9 cellular contexts compared by ENCODE assay signal in genomic region chr17:1907818-1908698, GRCh38.
DNase-seq lines count a peak whose midpoint lies in the region; ATAC-seq and TF ChIP-seq lines count a peak whose summit lies in the region.
"Had no signal": no experiment of that assay in that cellular context is flagged by ENCODE, and none has a peak within 500 bp of the region (broad histone marks: within the 10 kb centered on the region; RNA-seq: fewer than 3 reads in every experiment).

No MANE protein-coding gene starts in this region.

- H3K9ac ChIP-seq in skeletal muscle tissue (ENCODE audit: low read depth in 1 of 3, low read length in 3 of 3), result peak overlapping the region; percentile 45 to 76 (median 69)

- no peaks in the 10 kb centered on the region for H3K9me3 Mint-ChIP-seq in activated CD8-positive, alpha-beta T cell treated with anti-CD3 and anti-CD28 coated beads for 36 hours

- H3K36me3 Mint-ChIP-seq in activated CD8-positive, alpha-beta T cell treated with anti-CD3 and anti-CD28 coated beads for 36 hours (ENCODE audit: low read depth), result no peaks in the 10 kb centered on the region

- POLR2A ChIA-PET in activated CD8-positive, alpha-beta T cell treated with anti-CD3 and anti-CD28 coated beads for 36 hours (lab: Charles Lee), result no interaction called here

- H3K4me1 ChIP-seq in cardiac muscle cell (ENCODE audit: low read depth) (peaks cover 48% of the 10 kb centered on the region), skeletal muscle tissue (ENCODE audit: control insufficient read depth in 3 of 3, insufficient read depth in 3 of 3, low read length in 3 of 3) (peaks cover 30 to 44% (median 37%) of the 10 kb centered on the region in 3 donors)

- no peak for ATAC-seq in activated CD8-positive, alpha-beta T cell treated with anti-CD3 and anti-CD28 coated beads for 36 hours
- no peak for ATAC-seq in HG02798 (IDR thresholded peaks at IDR 0.05; ENCODE audit: poor library complexity, unreplicated experiment)

- no peaks in the 10 kb centered on the region for H3K9me3 ChIP-seq in cardiac muscle cell (ENCODE audit: low read depth)
- no peaks in the 10 kb centered on the region for H3K9me3 ChIP-seq in skeletal muscle tissue (ENCODE audit: control insufficient read depth in 3 of 3, low read length in 3 of 3)

- intact Hi-C loops in activated CD8-positive, alpha-beta T cell treated with anti-CD3 and anti-CD28 coated beads for 36 hours (cut with micrococcal nuclease), result loop anchor here (5.0 kb wide), 1 partner anchor 119 kb away; the partner anchor contains the start of gene RTN4RL1

- H3K27ac ChIP-seq in cardiac muscle cell (no peak overlapping the region), skeletal muscle tissue (ENCODE audit: low read depth, low read length) (no peak overlapping the region)
- H3K27ac ChIP-seq: 22Rv1 had no signal

- H3K27ac Mint-ChIP-seq in activated CD8-positive, alpha-beta T cell treated with anti-CD3 and anti-CD28 coated beads for 36 hours, result no peak overlapping the region

- H3K4me3 Mint-ChIP-seq in activated CD8-positive, alpha-beta T cell treated with anti-CD3 and anti-CD28 coated beads for 36 hours, result no peak overlapping the region

- no peak for TF ChIP-seq CTCF in activated CD8-positive, alpha-beta T cell treated with anti-CD3 and anti-CD28 coated beads for 36 hours (IDR thresholded peaks at IDR 0.05)
- TF ChIP-seq CTCF in cardiac muscle cell (IDR thresholded peaks at IDR 0.05; ENCODE audit: low read depth, low read length), result no peak

- H3K27me3 ChIP-seq in cardiac muscle cell (peaks cover 12% of the 10 kb centered on the region), skeletal muscle tissue (ENCODE audit: control insufficient read depth in 3 of 3, insufficient read depth in 3 of 3, low read length in 3 of 3) (peaks cover 20 to 41% (median 20%) of the 10 kb centered on the region in 3 donors)

- peaks cover 48% of the 10 kb centered on the region for H3K27me3 Mint-ChIP-seq in activated CD8-positive, alpha-beta T cell treated with anti-CD3 and anti-CD28 coated beads for 36 hours

- peaks cover 7% of the 10 kb centered on the region for H3K4me1 Mint-ChIP-seq in activated CD8-positive, alpha-beta T cell treated with anti-CD3 and anti-CD28 coated beads for 36 hours (ENCODE audit: low read depth)

- CTCF ChIA-PET in activated CD8-positive, alpha-beta T cell treated with anti-CD3 and anti-CD28 coated beads for 36 hours (lab: Charles Lee), result interaction anchor here (0.6 to 2.3 kb wide), 13 partner anchors 11 to 350 kb away, joined by 3 to 9 read pairs (median 4); partner anchors contain the start of gene RTN4RL1

- H3K36me3 ChIP-seq in cardiac muscle cell, result no peaks in the 10 kb centered on the region
- H3K36me3 ChIP-seq in skeletal muscle tissue (ENCODE audit: control insufficient read depth in 3 of 3, insufficient read depth in 3 of 3, low read length in 3 of 3), result no peaks in the 10 kb centered on the region

- H3K4me3 ChIP-seq in cardiac muscle cell (peak overlapping the region; percentile 22), skeletal muscle tissue (ENCODE audit: low read length in 3 of 3) (peak overlapping the region; percentile 56 to 66 (median 58))

- peak; percentile 27 for DNase-seq in DMS53 (lab: John Stamatoyannopoulos, UW)
- DNase-seq in DMS53 treated with DMSO at 0.1 percent for 48 hours (lab: John Stamatoyannopoulos, UW; ENCODE audit: unreplicated experiment), result no peak
- peak; percentile 17 for DNase-seq in activated CD8-positive, alpha-beta T cell treated with anti-CD3 and anti-CD28 coated beads for 36 hours
- DNase-seq in cardiac muscle cell (ENCODE audit: low read depth in 1 of 2, low spot score in 1 of 2), result peak; percentile 28 to 64
- no peak for DNase-seq in middle frontal gyrus (ENCODE audit: extremely low spot score, low spot score)
- no peak for DNase-seq in GM19238 (ENCODE audit: insufficient read length, low spot score)

Comparison
In these comparisons a context has a peak if more than half of its experiments do, and no peak if none do; other contexts are left out.
1. DNase-seq: peak in DMS53 (single experiment), activated CD8-positive, alpha-beta T cell treated with anti-CD3 and anti-CD28 coated beads for 36 hours (single experiment) and cardiac muscle cell (2 of 2); none in DMS53 treated with DMSO at 0.1 percent for 48 hours (single experiment), middle frontal gyrus (single experiment) and GM19238 (single experiment).